In genomic region chr13:27259831-27260230, GRCh38 we compare ENCODE assay signal across 9 cellular contexts. TPM values are rescaled to one million over a fixed set of nuclear protein-coding genes. Genes with fewer than 3 reads are reported as not detected.
A peak's percentile ranks its signal among the peaks of the same experiment; 100 is the strongest.
DNase-seq lines count a peak whose midpoint lies in the region; ATAC-seq and TF ChIP-seq lines count a peak whose summit lies in the region.
"Had no signal": no experiment of that assay in that cellular context is flagged by ENCODE, and none has a peak within 500 bp of the region (broad histone marks: within the 10 kb centered on the region; RNA-seq: fewer than 3 reads in every experiment).

No MANE protein-coding gene starts in this region.

- H3K36me3 Mint-ChIP-seq in activated CD4-positive, alpha-beta memory T cell treated with anti-CD3 and anti-CD28 coated beads for 36 hours: peaks cover 58% of the 10 kb centered on the region
- peaks cover 15% of the 10 kb centered on the region for H3K36me3 Mint-ChIP-seq in mesothelial cell of epicardium

- DNase-seq in GM12865 (ENCODE audit: low read depth) (peak; percentile 47), mesothelial cell of epicardium (ENCODE audit: low spot score in 2 of 2, unreplicated experiment in 2 of 2) (no peak), NCI-H2227 treated with DMSO at 0.1 percent for 48 hours (lab: John Stamatoyannopoulos, UW) (no peak), posterior vena cava (ENCODE audit: low spot score) (no peak), COLO829 (ENCODE audit: low spot score) (no peak)
- DNase-seq in activated CD4-positive, alpha-beta memory T cell treated with anti-CD3 and anti-CD28 coated beads for 36 hours: no peak
- DNase-seq: NCI-H1105 treated with DMSO at 0.1 percent for 48 hours had no signal

- CTCF ChIA-PET in activated CD4-positive, alpha-beta memory T cell treated with anti-CD3 and anti-CD28 coated beads for 36 hours (lab: Charles Lee): interaction anchor here (1.0 kb wide), 1 partner anchor 11 kb away, joined by 5 read pairs; the partner anchor contains the start of gene RASL11A

- H3K27me3 Mint-ChIP-seq in activated CD4-positive, alpha-beta memory T cell treated with anti-CD3 and anti-CD28 coated beads for 36 hours: no peaks in the 10 kb centered on the region
- no peaks in the 10 kb centered on the region for H3K27me3 Mint-ChIP-seq in mesothelial cell of epicardium (ENCODE audit: low read depth)

- intact Hi-C loops in activated CD4-positive, alpha-beta memory T cell treated with anti-CD3 and anti-CD28 coated beads for 36 hours (cut with micrococcal nuclease): no loop called here
- intact Hi-C loops in posterior vena cava (cut with DNase I): no loop called here

- H3K9me3 Mint-ChIP-seq in activated CD4-positive, alpha-beta memory T cell treated with anti-CD3 and anti-CD28 coated beads for 36 hours: no peaks in the 10 kb centered on the region
- H3K9me3 Mint-ChIP-seq in mesothelial cell of epicardium: no peaks in the 10 kb centered on the region

- H3K4me3 ChIP-seq in GM12865 (ENCODE audit: low read depth, low read length): no peak overlapping the region

- POLR2A ChIA-PET in activated CD4-positive, alpha-beta memory T cell treated with anti-CD3 and anti-CD28 coated beads for 36 hours (lab: Charles Lee): interaction anchor here (0.9 to 3.4 kb wide), 4 partner anchors 10 to 131 kb away, joined by 3 to 14 read pairs (median 4); partner anchors contain the start of gene RASL11A

- ATAC-seq in HG02885 (IDR thresholded peaks at IDR 0.05; ENCODE audit: poor library complexity, unreplicated experiment): peak; percentile 70
- no peak for ATAC-seq in HG03378 (IDR thresholded peaks at IDR 0.05; ENCODE audit: unreplicated experiment)

- H3K4me1 Mint-ChIP-seq in activated CD4-positive, alpha-beta memory T cell treated with anti-CD3 and anti-CD28 coated beads for 36 hours (ENCODE audit: low read depth): peaks cover 64% of the 10 kb centered on the region
- H3K4me1 Mint-ChIP-seq in mesothelial cell of epicardium: peaks cover 35% of the 10 kb centered on the region

- peak overlapping the region; percentile 81 for H3K27ac Mint-ChIP-seq in activated CD4-positive, alpha-beta memory T cell treated with anti-CD3 and anti-CD28 coated beads for 36 hours
- H3K27ac Mint-ChIP-seq in mesothelial cell of epicardium: peak overlapping the region; percentile 54

- TF ChIP-seq CTCF in GM12865 (IDR thresholded peaks at IDR 0.05; ENCODE audit: insufficient read depth, low read depth, low read length, missing control alignments) (no peak), mesothelial cell of epicardium (IDR thresholded peaks at IDR 0.05; ENCODE audit: unreplicated experiment) (no peak)

- no peak overlapping the region for H3K4me3 Mint-ChIP-seq in activated CD4-positive, alpha-beta memory T cell treated with anti-CD3 and anti-CD28 coated beads for 36 hours
- no peak overlapping the region for H3K4me3 Mint-ChIP-seq in mesothelial cell of epicardium

RNA-seq across cellular contexts. Expression of gene RPL21, which starts 8.5 kb away (rescaled TPM):
- 1,000 to 10,000 TPM; 1,539 to 1,545 TPM for total RNA-seq in activated CD4-positive, alpha-beta memory T cell treated with anti-CD3 and anti-CD28 coated beads for 36 hours
- 851 to 889 TPM (median 875 TPM) in 3 replicates for total RNA-seq in mesothelial cell of epicardium
- total RNA-seq in posterior vena cava: 100 to 1,000 TPM; 904 to 954 TPM

RNA-seq across cellular contexts. Expression of gene RASL11A, which starts 10.8 kb away (rescaled TPM):
- 1 to 10 TPM; 4.8 to 6.8 TPM for total RNA-seq in activated CD4-positive, alpha-beta memory T cell treated with anti-CD3 and anti-CD28 coated beads for 36 hours
- total RNA-seq in mesothelial cell of epicardium (8.8 to 10.5 TPM (median 9.1 TPM) in 3 replicates), posterior vena cava (10 to 100 TPM; 39.7 to 46.4 TPM)
